In genomic region chr1:151165738-151166505, GRCh38 we compare ENCODE assay signal across 8 cellular contexts. TPM values are rescaled to one million over a fixed set of nuclear protein-coding genes. Genes with fewer than 3 reads are reported as not detected.
DNase-seq lines count a peak whose midpoint lies in the region; ATAC-seq and TF ChIP-seq lines count a peak whose summit lies in the region.

A gene with protein sequence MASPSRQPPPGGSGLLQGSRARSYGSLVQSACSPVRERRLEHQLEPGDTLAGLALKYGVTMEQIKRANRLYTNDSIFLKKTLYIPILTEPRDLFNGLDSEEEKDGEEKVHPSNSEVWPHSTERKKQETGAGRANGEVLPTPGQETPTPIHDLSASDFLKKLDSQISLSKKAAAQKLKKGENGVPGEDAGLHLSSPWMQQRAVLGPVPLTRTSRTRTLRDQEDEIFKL (minus strand): TSS chr1:151165902. CDS start chr1:151165258, 644 bp downstream.
Gene SCNM1 (plus strand): TSS chr1:151166144. CDS start chr1:151166153, 9 bp downstream.

- peak within 1 kb of the TSS; percentile 8 for H4K91ac ChIP-seq in mesenchymal stem cell (ENCODE audit: low read length)

- H2AK5ac ChIP-seq in mesenchymal stem cell (ENCODE audit: low read length, severe bottlenecking): peak within 1 kb of the TSS; percentile 61

- peak within 1 kb of the TSS; percentile 90 for H3K4me2 ChIP-seq in mesenchymal stem cell (ENCODE audit: low read length, poor library complexity, severe bottlenecking)

- ATAC-seq in GM21381 (IDR thresholded peaks at IDR 0.05; ENCODE audit: unreplicated experiment): peak; percentile 89

- no peak within 1 kb of the TSS for H2BK15ac ChIP-seq in mesenchymal stem cell (ENCODE audit: low read depth, poor library complexity, severe bottlenecking)

- H4K8ac ChIP-seq in mesenchymal stem cell (ENCODE audit: low read length): peak within 1 kb of the TSS; percentile 91

- TF ChIP-seq CTCF in Caco-2 (IDR thresholded peaks at IDR 0.05; ENCODE audit: insufficient read depth in 1 of 2, low read depth in 1 of 2, low read length in 1 of 2, severe bottlenecking in 1 of 2, unreplicated experiment in 1 of 2): no peak

- peak within 1 kb of the TSS; percentile 34 to 84 for H3K18ac ChIP-seq in mesenchymal stem cell (ENCODE audit: low read depth in 1 of 2, low read length in 2 of 2)

- H3K27me3 Mint-ChIP-seq in Caco-2 (ENCODE audit: insufficient read depth, unreplicated experiment): no peaks in the 10 kb centered on the region

- CTCF ChIA-PET in Caco-2 (lab: Charles Lee): interaction anchor here (2.2 kb wide), 1 partner anchor 66 kb away, joined by 13 read pairs; no protein-coding TSS in a partner anchor

- H2BK5ac ChIP-seq in mesenchymal stem cell (ENCODE audit: low read depth, low read length, poor library complexity, severe bottlenecking): peak within 1 kb of the TSS; percentile 1

- H2AFZ ChIP-seq in mesenchymal stem cell (ENCODE audit: low read depth, low read length): peak within 1 kb of the TSS; percentile 75

- H2BK120ac ChIP-seq in mesenchymal stem cell (ENCODE audit: low read depth, low read length): peak within 1 kb of the TSS; percentile 11

- H3K4me1 ChIP-seq in Caco-2 (no peaks in the 10 kb centered on the region), endocrine pancreas (ENCODE audit: control insufficient read depth, insufficient read depth, low read length) (peaks cover 9% of the 10 kb centered on the region), mesenchymal stem cell (ENCODE audit: control insufficient read depth, insufficient read depth, low read depth, low read length) (peaks cover 6% of the 10 kb centered on the region)

- H3K36me3 Mint-ChIP-seq in Caco-2 (ENCODE audit: insufficient read depth, unreplicated experiment): peaks cover 52% of the 10 kb centered on the region

- peak; percentile 95 to 98 for DNase-seq in Caco-2
- peak in 75 of 76 experiments; percentile 69 to 98 (median 95) for DNase-seq in HUDEP-2 (lab: John Stamatoyannopoulos, UW; ENCODE audit: unreplicated experiment in 76 of 76)
- DNase-seq in NOMO-1 treated with dmso at 0.1 percent for 144 hours (lab: John Stamatoyannopoulos, UW; ENCODE audit: unreplicated experiment): peak; percentile 98
- DNase-seq in activated CD8-positive, alpha-beta memory T cell treated with anti-CD3 and anti-CD28 coated beads, Interleukin-2, amount 50 U/mL, for 1 hour (ENCODE audit: extremely low read depth): peak; percentile 90
- peak; percentile 99 for DNase-seq in mesenchymal stem cell
- peak; percentile 89 for DNase-seq in stimulated activated CD8-positive, alpha-beta memory T cell treated with anti-CD3 and anti-CD28 coated beads, Interleukin-12 subunit alpha, Interleukin-12 subunit beta, amount 100 ng/mL, for 24 hours (ENCODE audit: extremely low read depth)

- H3K4me3 ChIP-seq in Caco-2 (ENCODE audit: low read depth, low read length) (peak within 1 kb of the TSS; percentile 62), endocrine pancreas (ENCODE audit: control insufficient read depth, insufficient read depth, low read length) (peak within 1 kb of the TSS; percentile 91), mesenchymal stem cell (ENCODE audit: insufficient read depth in 1 of 2, low read depth in 1 of 2, low read length in 2 of 2) (peak within 1 kb of the TSS; percentile 74 to 84)

- H3K27ac Mint-ChIP-seq in Caco-2 (ENCODE audit: unreplicated experiment): peak within 1 kb of the TSS; percentile 96

- peaks cover 9% of the 10 kb centered on the region for H3K4me1 Mint-ChIP-seq in Caco-2 (ENCODE audit: low read depth, unreplicated experiment)

- POLR2A ChIA-PET in Caco-2 (lab: Charles Lee): interaction anchor here (0.5 to 1.4 kb wide), 7 partner anchors 23 to 914 kb away, joined by 3 to 9 read pairs (median 4); partner anchors contain the start of genes PSMD4 and VPS72

- peak within 1 kb of the TSS; percentile 96 for H3K4me3 Mint-ChIP-seq in Caco-2 (ENCODE audit: unreplicated experiment)

- intact Hi-C loops in Caco-2 (cut with micrococcal nuclease; ENCODE audit: unreplicated experiment): no loop called here

- no peak within 1 kb of the TSS for H3K23ac ChIP-seq in mesenchymal stem cell (ENCODE audit: low read length in 2 of 2)

- H3K36me3 ChIP-seq in Caco-2 (ENCODE audit: control insufficient read depth, insufficient read depth, low read length) (peaks cover 1% of the 10 kb centered on the region; the same call in 1 of the 2 replicates), endocrine pancreas (ENCODE audit: control insufficient read depth, insufficient read depth, low read length) (peaks cover 4% of the 10 kb centered on the region), mesenchymal stem cell (ENCODE audit: control insufficient read depth in 1 of 2, insufficient read depth in 2 of 2, low read depth in 1 of 2, low read length in 2 of 2) (peaks cover 28 to 45% of the 10 kb centered on the region in 2 experiments)

- no peaks in the 10 kb centered on the region for H3K9me3 Mint-ChIP-seq in Caco-2 (ENCODE audit: unreplicated experiment)

- H3K14ac ChIP-seq in mesenchymal stem cell (ENCODE audit: low read length in 2 of 2): peak within 1 kb of the TSS in 1 of 2 experiments; percentile 68

- H3K27ac ChIP-seq in mesenchymal stem cell (ENCODE audit: low read length, poor library complexity, severe bottlenecking): peak within 1 kb of the TSS; percentile 92

- H2BK12ac ChIP-seq in mesenchymal stem cell (ENCODE audit: low read length in 2 of 2): no peak within 1 kb of the TSS

- H3K9ac ChIP-seq in endocrine pancreas (ENCODE audit: control insufficient read depth, insufficient read depth, low read length) (peak within 1 kb of the TSS; percentile 85), mesenchymal stem cell (ENCODE audit: low read length) (peak within 1 kb of the TSS; percentile 92)

- peaks cover 13% of the 10 kb centered on the region for H3K79me1 ChIP-seq in mesenchymal stem cell (replicated peaks; ENCODE audit: low read length, poor library complexity, severe bottlenecking)

- under 1% methylated on average over 37 of the region's 38 CpGs for WGBS in mesenchymal stem cell

- H3K9me3 ChIP-seq in Caco-2: no peaks in the 10 kb centered on the region
- no peaks in the 10 kb centered on the region for H3K9me3 ChIP-seq in endocrine pancreas (ENCODE audit: control insufficient read depth, low read length)
- no peaks in the 10 kb centered on the region for H3K9me3 ChIP-seq in mesenchymal stem cell (ENCODE audit: control insufficient read depth, low read length)

- H3K27me3 ChIP-seq in Caco-2 (replicated peaks; ENCODE audit: control insufficient read depth, insufficient read depth, low read length) (no peaks in the 10 kb centered on the region), endocrine pancreas (ENCODE audit: control insufficient read depth, insufficient read depth, low read length) (no peaks in the 10 kb centered on the region), mesenchymal stem cell (ENCODE audit: control insufficient read depth in 1 of 2, insufficient read depth in 1 of 2, low read length in 2 of 2) (no peaks in the 10 kb centered on the region)

- H3K4ac ChIP-seq in mesenchymal stem cell (ENCODE audit: low read depth in 1 of 2, low read length in 2 of 2): peak within 1 kb of the TSS in 1 of 2 experiments; percentile 85

- TSS peak; percentile 74 for BruUV-seq in Caco-2 (replicated peaks; lab: Mats Ljungman, UMichigan)

RNA-seq across cellular contexts. Expression of the first gene that starts in this region (rescaled TPM):
- 4.0 and 5.0 TPM in 2 replicates for total RNA-seq in Caco-2 (2022)
- 5.9 TPM for polyA plus RNA-seq in mesenchymal stem cell (2013, experiment 1 of 2)
- 5.2 TPM for polyA plus RNA-seq in mesenchymal stem cell (2013, experiment 2 of 2)

RNA-seq across cellular contexts. Expression of gene SCNM1, which starts in this region (rescaled TPM):
- total RNA-seq in Caco-2 (2022): 52.1 and 53.6 TPM in 2 replicates
- 51.1 TPM for polyA plus RNA-seq in mesenchymal stem cell (2013, experiment 1 of 2)
- polyA plus RNA-seq in mesenchymal stem cell (2013, experiment 2 of 2): 52.4 TPM

Comparison
In these comparisons a context has a peak if more than half of its experiments do, and no peak if none do; other contexts are left out.
1. Peak in every context shown above with its lines: DNase-seq, ATAC-seq, H3K4me3 ChIP-seq and H3K27ac ChIP-seq.